Comparison of ENCODE assay signal across 1 cellular context in the genomic region with DNA sequence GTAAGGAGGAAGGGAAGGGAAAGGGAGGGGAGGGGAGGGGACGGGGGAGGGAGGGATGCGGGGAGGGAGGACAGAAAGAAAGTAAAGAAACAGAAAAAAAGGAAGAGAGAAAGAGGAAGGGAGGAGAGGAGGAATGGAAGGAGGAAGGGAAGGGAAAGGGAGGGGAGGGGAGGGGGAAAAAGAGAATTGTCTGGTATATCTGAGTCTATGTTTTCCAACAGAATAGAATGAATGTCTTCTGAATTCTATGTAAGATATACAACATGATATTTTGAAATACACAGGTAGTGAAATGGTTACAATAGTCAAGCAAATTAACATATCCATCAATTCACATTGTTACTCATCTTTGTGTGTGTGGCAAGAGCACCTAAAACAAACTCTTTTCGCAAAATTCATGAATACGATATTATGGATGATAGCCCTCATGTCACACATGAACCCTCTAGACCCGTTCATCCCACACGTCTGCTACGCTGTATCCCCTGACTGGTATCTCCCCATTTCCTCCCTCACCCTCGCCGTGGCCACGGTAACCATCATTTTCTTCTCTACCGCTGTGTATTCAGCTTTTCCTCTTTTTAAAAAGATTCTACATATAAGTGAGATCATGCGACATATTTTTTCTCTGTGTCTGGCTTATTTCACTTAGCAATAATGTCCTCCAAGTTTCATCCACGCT.
TF ChIP-seq lines count a peak whose summit lies in the region.

No MANE protein-coding gene starts in this region.

TF ChIP-seq in SK-N-SH, 30 proteins besides CTCF, POLR2A, EP300 and RAD21:
- TF ChIP-seq, protein P1, sequence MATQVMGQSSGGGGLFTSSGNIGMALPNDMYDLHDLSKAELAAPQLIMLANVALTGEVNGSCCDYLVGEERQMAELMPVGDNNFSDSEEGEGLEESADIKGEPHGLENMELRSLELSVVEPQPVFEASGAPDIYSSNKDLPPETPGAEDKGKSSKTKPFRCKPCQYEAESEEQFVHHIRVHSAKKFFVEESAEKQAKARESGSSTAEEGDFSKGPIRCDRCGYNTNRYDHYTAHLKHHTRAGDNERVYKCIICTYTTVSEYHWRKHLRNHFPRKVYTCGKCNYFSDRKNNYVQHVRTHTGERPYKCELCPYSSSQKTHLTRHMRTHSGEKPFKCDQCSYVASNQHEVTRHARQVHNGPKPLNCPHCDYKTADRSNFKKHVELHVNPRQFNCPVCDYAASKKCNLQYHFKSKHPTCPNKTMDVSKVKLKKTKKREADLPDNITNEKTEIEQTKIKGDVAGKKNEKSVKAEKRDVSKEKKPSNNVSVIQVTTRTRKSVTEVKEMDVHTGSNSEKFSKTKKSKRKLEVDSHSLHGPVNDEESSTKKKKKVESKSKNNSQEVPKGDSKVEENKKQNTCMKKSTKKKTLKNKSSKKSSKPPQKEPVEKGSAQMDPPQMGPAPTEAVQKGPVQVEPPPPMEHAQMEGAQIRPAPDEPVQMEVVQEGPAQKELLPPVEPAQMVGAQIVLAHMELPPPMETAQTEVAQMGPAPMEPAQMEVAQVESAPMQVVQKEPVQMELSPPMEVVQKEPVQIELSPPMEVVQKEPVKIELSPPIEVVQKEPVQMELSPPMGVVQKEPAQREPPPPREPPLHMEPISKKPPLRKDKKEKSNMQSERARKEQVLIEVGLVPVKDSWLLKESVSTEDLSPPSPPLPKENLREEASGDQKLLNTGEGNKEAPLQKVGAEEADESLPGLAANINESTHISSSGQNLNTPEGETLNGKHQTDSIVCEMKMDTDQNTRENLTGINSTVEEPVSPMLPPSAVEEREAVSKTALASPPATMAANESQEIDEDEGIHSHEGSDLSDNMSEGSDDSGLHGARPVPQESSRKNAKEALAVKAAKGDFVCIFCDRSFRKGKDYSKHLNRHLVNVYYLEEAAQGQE (IDR thresholded peaks at IDR 0.05; ENCODE audit: low read depth, low read length) = no peak
- TF ChIP-seq ELF1 (IDR thresholded peaks at IDR 0.05) = no peak
- no peak for TF ChIP-seq FOXJ3 (CRISPR knock-in tag; IDR thresholded peaks at IDR 0.05)
- no peak for TF ChIP-seq RXRA (IDR thresholded peaks at IDR 0.05; ENCODE audit: borderline replicate concordance, low read depth)
- TF ChIP-seq EZH2phosphoT487 (IDR thresholded peaks at IDR 0.05; ENCODE audit: borderline replicate concordance, low read depth) = no peak
- TF ChIP-seq, protein P2, sequence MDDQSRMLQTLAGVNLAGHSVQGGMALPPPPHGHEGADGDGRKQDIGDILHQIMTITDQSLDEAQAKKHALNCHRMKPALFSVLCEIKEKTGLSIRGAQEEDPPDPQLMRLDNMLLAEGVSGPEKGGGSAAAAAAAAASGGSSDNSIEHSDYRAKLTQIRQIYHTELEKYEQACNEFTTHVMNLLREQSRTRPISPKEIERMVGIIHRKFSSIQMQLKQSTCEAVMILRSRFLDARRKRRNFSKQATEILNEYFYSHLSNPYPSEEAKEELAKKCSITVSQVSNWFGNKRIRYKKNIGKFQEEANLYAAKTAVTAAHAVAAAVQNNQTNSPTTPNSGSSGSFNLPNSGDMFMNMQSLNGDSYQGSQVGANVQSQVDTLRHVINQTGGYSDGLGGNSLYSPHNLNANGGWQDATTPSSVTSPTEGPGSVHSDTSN (IDR thresholded peaks at IDR 0.05) = no peak
- no peak for TF ChIP-seq GABPA (IDR thresholded peaks at IDR 0.05; ENCODE audit: low read depth)
- no peak for TF ChIP-seq TCF12 (IDR thresholded peaks at IDR 0.05)
- TF ChIP-seq MXI1 (IDR thresholded peaks at IDR 0.05; ENCODE audit: low read depth, low read length) = no peak
- no peak for TF ChIP-seq GATA2 (CRISPR knock-in tag; IDR thresholded peaks at IDR 0.05)
- TF ChIP-seq FOXM1 (IDR thresholded peaks at IDR 0.05; ENCODE audit: low read depth) = no peak
- no peak for TF ChIP-seq RCOR1 (IDR thresholded peaks at IDR 0.05; ENCODE audit: low read length)
- TF ChIP-seq YY1 (IDR thresholded peaks at IDR 0.05; ENCODE audit: low read depth) = no peak
- no peak for TF ChIP-seq MEF2A (IDR thresholded peaks at IDR 0.05; ENCODE audit: borderline replicate concordance, low read depth)
- TF ChIP-seq, protein P3, sequence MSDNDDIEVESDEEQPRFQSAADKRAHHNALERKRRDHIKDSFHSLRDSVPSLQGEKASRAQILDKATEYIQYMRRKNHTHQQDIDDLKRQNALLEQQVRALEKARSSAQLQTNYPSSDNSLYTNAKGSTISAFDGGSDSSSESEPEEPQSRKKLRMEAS (IDR thresholded peaks at IDR 0.05; ENCODE audit: low read depth) = no peak
- TF ChIP-seq NFIC (IDR thresholded peaks at IDR 0.05; ENCODE audit: borderline replicate concordance) = no peak
- TF ChIP-seq, protein P4, sequence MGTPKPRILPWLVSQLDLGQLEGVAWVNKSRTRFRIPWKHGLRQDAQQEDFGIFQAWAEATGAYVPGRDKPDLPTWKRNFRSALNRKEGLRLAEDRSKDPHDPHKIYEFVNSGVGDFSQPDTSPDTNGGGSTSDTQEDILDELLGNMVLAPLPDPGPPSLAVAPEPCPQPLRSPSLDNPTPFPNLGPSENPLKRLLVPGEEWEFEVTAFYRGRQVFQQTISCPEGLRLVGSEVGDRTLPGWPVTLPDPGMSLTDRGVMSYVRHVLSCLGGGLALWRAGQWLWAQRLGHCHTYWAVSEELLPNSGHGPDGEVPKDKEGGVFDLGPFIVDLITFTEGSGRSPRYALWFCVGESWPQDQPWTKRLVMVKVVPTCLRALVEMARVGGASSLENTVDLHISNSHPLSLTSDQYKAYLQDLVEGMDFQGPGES (IDR thresholded peaks at IDR 0.05; ENCODE audit: low read depth, low read length) = no peak
